16 cellular contexts compared by ENCODE assay signal in genomic region chr4:180578175-180578574, GRCh38.
DNase-seq lines count a peak whose midpoint lies in the region; ATAC-seq and TF ChIP-seq lines count a peak whose summit lies in the region.
"Had no signal": no experiment of that assay in that cellular context is flagged by ENCODE, and none has a peak within 500 bp of the region (broad histone marks: within the 10 kb centered on the region; RNA-seq: fewer than 3 reads in every experiment).

No MANE protein-coding gene starts in this region.

- H3K9ac ChIP-seq in BLaER1, result no peak overlapping the region

- no peaks in the 10 kb centered on the region for H3K36me3 ChIP-seq in BLaER1

- no peak for TF ChIP-seq CTCF in GM12865 (IDR thresholded peaks at IDR 0.05; ENCODE audit: insufficient read depth, low read depth, low read length, missing control alignments)

- H3K9me3 ChIP-seq in BLaER1, result no peaks in the 10 kb centered on the region

- peak; percentile 28 for DNase-seq in GM12865 (ENCODE audit: low read depth)
- no peak for DNase-seq in activated naive CD4-positive, alpha-beta T cell treated with Interleukin-2 at 50 U/mL for 16 hours
- DNase-seq in NCI-H774 (lab: John Stamatoyannopoulos, UW), result no peak
- DNase-seq in anterior cingulate cortex (lab: John Stamatoyannopoulos, UW), result no peak
- DNase-seq: ACHN; CD4-positive, alpha-beta memory T cell; COR-L47; DND-41; GDM1; Kasumi-1 had no signal

- no peak overlapping the region for H3K4me3 ChIP-seq in BLaER1
- H3K4me3 ChIP-seq in GM12865 (ENCODE audit: low read depth, low read length), result no peak overlapping the region
- H3K4me3 ChIP-seq: K562 had no signal

- H3K4me1 ChIP-seq in BLaER1, result peaks cover 12% of the 10 kb centered on the region

- ATAC-seq in GM21423 (IDR thresholded peaks at IDR 0.05; ENCODE audit: unreplicated experiment) (peak; percentile 50), HG03432 (IDR thresholded peaks at IDR 0.05; ENCODE audit: unreplicated experiment) (peak; percentile 74), HG02885 (IDR thresholded peaks at IDR 0.05; ENCODE audit: poor library complexity, unreplicated experiment) (no peak)
- ATAC-seq: K562 had no signal

- no peak overlapping the region for H3K27ac ChIP-seq in BLaER1
- H3K27ac ChIP-seq: C4-2B had no signal

- no peaks in the 10 kb centered on the region for H3K27me3 ChIP-seq in BLaER1

- H4K20me1 ChIP-seq in BLaER1, result no peaks in the 10 kb centered on the region

- H3K4me2 ChIP-seq in BLaER1, result peak overlapping the region; percentile 44
